14 cellular contexts compared by ENCODE assay signal in the genomic region with DNA sequence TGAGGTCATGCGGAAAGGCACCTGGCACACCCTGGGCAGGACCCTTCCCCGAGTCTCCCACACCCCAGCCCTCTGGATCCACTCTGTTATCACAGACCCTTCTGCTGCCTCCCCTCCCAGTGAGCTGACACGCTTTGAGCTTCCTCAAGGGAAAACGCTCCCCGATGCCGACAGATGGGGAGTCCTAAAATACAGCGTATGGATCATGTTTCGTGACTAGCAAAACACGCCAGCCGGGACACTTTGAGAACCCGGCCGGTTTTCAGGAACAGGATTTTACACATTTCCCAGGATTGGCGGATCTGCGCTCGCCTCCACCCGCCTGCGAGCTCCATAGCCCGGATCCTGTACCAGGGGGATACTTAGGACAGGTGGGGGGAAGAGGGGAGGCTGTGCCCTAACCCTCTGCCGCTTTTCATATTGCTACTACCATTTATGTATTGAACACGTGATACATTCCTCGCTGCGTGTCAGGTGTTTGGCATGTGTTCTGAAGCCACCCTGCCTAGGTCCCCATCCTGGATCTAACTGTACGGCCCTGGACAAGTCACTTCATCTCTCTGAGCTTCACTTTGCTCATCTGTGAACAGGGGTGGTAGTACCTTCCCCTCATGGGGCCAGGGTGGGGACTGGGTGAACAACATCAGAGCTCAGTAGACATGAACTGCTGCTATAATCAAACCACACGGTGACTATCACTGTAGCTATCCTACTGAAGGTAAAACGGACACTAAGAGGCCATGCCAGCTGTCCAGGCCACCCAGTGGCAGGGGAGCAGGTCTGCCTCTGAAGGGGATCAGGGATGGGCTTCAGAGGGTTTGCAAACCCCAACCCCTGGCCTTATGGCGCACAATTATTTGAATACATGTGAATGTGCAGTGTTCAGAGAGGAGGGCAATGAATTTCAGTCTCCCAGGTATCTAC.
DNase-seq lines count a peak whose midpoint lies in the region; ATAC-seq and TF ChIP-seq lines count a peak whose summit lies in the region.
"Had no signal": no experiment of that assay in that cellular context is flagged by ENCODE, and none has a peak within 500 bp of the region (broad histone marks: within the 10 kb centered on the region; RNA-seq: fewer than 3 reads in every experiment).

No MANE protein-coding gene starts in this region.

- no peaks in the 10 kb centered on the region for H3K9me3 Mint-ChIP-seq in activated T-cell treated with anti-CD3 and anti-CD28 coated beads, Interleukin-2, amount 50 U/mL, for 24 hours
- no peaks in the 10 kb centered on the region for H3K9me3 Mint-ChIP-seq in activated T-cell treated with anti-CD3 and anti-CD28 coated beads, Interleukin-2, amount 50 U/mL, for 72 hours
- H3K9me3 Mint-ChIP-seq in stimulated activated effector memory CD8-positive, alpha-beta T cell treated with anti-CD3 and anti-CD28 coated beads, Interleukin-12 subunit alpha, Interleukin-12 subunit beta, amount 100 ng/mL, for 72 hours = no peaks in the 10 kb centered on the region
- H3K9me3 Mint-ChIP-seq: activated CD4-positive, alpha-beta T cell treated with anti-CD3 and anti-CD28 coated beads, Interleukin-2, amount 10 ng/mL, durations not matched to agents 7 days and 5 days had no signal

- H3K4me3 ChIP-seq in iPS-20b (ENCODE audit: low read length) = peak overlapping the region; percentile 28; the same call in 1 of the 2 replicates
- H3K4me3 ChIP-seq: A549 had no signal

- ATAC-seq in activated T-cell treated with anti-CD3 and anti-CD28 coated beads, Interleukin-2, amount 50 U/mL, for 72 hours (replicated peaks in 1 of 2) = no peak
- ATAC-seq in stimulated activated effector memory CD8-positive, alpha-beta T cell treated with anti-CD3 and anti-CD28 coated beads, Interleukin-12 subunit alpha, Interleukin-12 subunit beta, amount 100 ng/mL, for 72 hours = no peak
- ATAC-seq in GM21423 (IDR thresholded peaks at IDR 0.05; ENCODE audit: unreplicated experiment) = no peak
- ATAC-seq: A549 had no signal

- H3K27ac ChIP-seq in VCaP = peak overlapping the region; percentile 92
- peak overlapping the region; percentile 9 for H3K27ac ChIP-seq in iPS-20b (ENCODE audit: low read length)
- H3K27ac ChIP-seq: A549, neutrophil had no signal

- no peak for DNase-seq in activated T-cell treated with anti-CD3 and anti-CD28 coated beads, Interleukin-2, amount 50 U/mL, for 24 hours
- no peak for DNase-seq in activated T-cell treated with anti-CD3 and anti-CD28 coated beads, Interleukin-2, amount 50 U/mL, for 72 hours
- DNase-seq in stimulated activated effector memory CD8-positive, alpha-beta T cell treated with anti-CD3 and anti-CD28 coated beads, Interleukin-12 subunit alpha, Interleukin-12 subunit beta, amount 100 ng/mL, for 72 hours (ENCODE audit: low spot score in 2 of 2) = no peak
- no peak for DNase-seq in activated naive CD4-positive, alpha-beta T cell treated with Interleukin-2 at 50 U/mL for 16 hours
- no peak for DNase-seq in stimulated activated CD4-positive, alpha-beta T cell treated with anti-CD3 and anti-CD28 coated beads, Interleukin-15, amount 100 ng/mL, for 24 hours
- DNase-seq: activated CD4-positive, alpha-beta T cell treated with anti-CD3 and anti-CD28 coated beads, Interleukin-2, amount 10 ng/mL, durations not matched to agents 7 days and 5 days; effector memory CD4-positive, alpha-beta T cell; MM.1S; trophoblast cell had no signal

- peaks cover 12% of the 10 kb centered on the region for H3K36me3 Mint-ChIP-seq in activated T-cell treated with anti-CD3 and anti-CD28 coated beads, Interleukin-2, amount 50 U/mL, for 24 hours (ENCODE audit: low read depth)
- H3K36me3 Mint-ChIP-seq in activated T-cell treated with anti-CD3 and anti-CD28 coated beads, Interleukin-2, amount 50 U/mL, for 72 hours (ENCODE audit: insufficient read depth in 2 of 2) = no peaks in the 10 kb centered on the region
- peaks cover 14% of the 10 kb centered on the region for H3K36me3 Mint-ChIP-seq in stimulated activated effector memory CD8-positive, alpha-beta T cell treated with anti-CD3 and anti-CD28 coated beads, Interleukin-12 subunit alpha, Interleukin-12 subunit beta, amount 100 ng/mL, for 72 hours

- H3K9me3 ChIP-seq in iPS-20b (ENCODE audit: insufficient read depth, low read depth, low read length) = no peaks in the 10 kb centered on the region
- H3K9me3 ChIP-seq: A549, neutrophil had no signal

- TF ChIP-seq CTCF in VCaP (conservative IDR thresholded peaks at IDR 0.05) = no peak

- H3K27ac Mint-ChIP-seq in activated T-cell treated with anti-CD3 and anti-CD28 coated beads, Interleukin-2, amount 50 U/mL, for 24 hours = peak overlapping the region; percentile 35
- H3K27ac Mint-ChIP-seq in activated T-cell treated with anti-CD3 and anti-CD28 coated beads, Interleukin-2, amount 50 U/mL, for 72 hours = no peak overlapping the region
- peak overlapping the region; percentile 77 for H3K27ac Mint-ChIP-seq in stimulated activated effector memory CD8-positive, alpha-beta T cell treated with anti-CD3 and anti-CD28 coated beads, Interleukin-12 subunit alpha, Interleukin-12 subunit beta, amount 100 ng/mL, for 72 hours
- H3K27ac Mint-ChIP-seq: activated CD4-positive, alpha-beta T cell treated with anti-CD3 and anti-CD28 coated beads, Interleukin-2, amount 10 ng/mL, durations not matched to agents 7 days and 5 days had no signal

- no peak overlapping the region for H3K4me3 Mint-ChIP-seq in activated T-cell treated with anti-CD3 and anti-CD28 coated beads, Interleukin-2, amount 50 U/mL, for 24 hours
- H3K4me3 Mint-ChIP-seq in activated T-cell treated with anti-CD3 and anti-CD28 coated beads, Interleukin-2, amount 50 U/mL, for 72 hours = no peak overlapping the region
- no peak overlapping the region for H3K4me3 Mint-ChIP-seq in stimulated activated effector memory CD8-positive, alpha-beta T cell treated with anti-CD3 and anti-CD28 coated beads, Interleukin-12 subunit alpha, Interleukin-12 subunit beta, amount 100 ng/mL, for 72 hours
- H3K4me3 Mint-ChIP-seq: activated CD4-positive, alpha-beta T cell treated with anti-CD3 and anti-CD28 coated beads, Interleukin-2, amount 10 ng/mL, durations not matched to agents 7 days and 5 days had no signal

- peaks cover 33% of the 10 kb centered on the region for H3K4me1 Mint-ChIP-seq in activated T-cell treated with anti-CD3 and anti-CD28 coated beads, Interleukin-2, amount 50 U/mL, for 24 hours (ENCODE audit: low read depth)
- H3K4me1 Mint-ChIP-seq in activated T-cell treated with anti-CD3 and anti-CD28 coated beads, Interleukin-2, amount 50 U/mL, for 72 hours (ENCODE audit: low read depth) = peaks cover 25% of the 10 kb centered on the region
- peaks cover 72% of the 10 kb centered on the region for H3K4me1 Mint-ChIP-seq in stimulated activated effector memory CD8-positive, alpha-beta T cell treated with anti-CD3 and anti-CD28 coated beads, Interleukin-12 subunit alpha, Interleukin-12 subunit beta, amount 100 ng/mL, for 72 hours

- H3K9ac ChIP-seq in iPS-20b (ENCODE audit: low read depth, low read length) = peak overlapping the region; percentile 53; the same call in 1 of the 2 replicates

- H3K4me1 ChIP-seq in iPS-20b (ENCODE audit: insufficient read depth, low read length) = peaks cover 32% of the 10 kb centered on the region; the same call in 1 of the 2 replicates
- H3K4me1 ChIP-seq: A549 had no signal

- H3K27me3 ChIP-seq in iPS-20b (ENCODE audit: insufficient read depth, low read length) = no peaks in the 10 kb centered on the region
- H3K27me3 ChIP-seq: neutrophil had no signal

- H3K36me3 ChIP-seq in iPS-20b (ENCODE audit: insufficient read depth, low read depth, low read length) = peaks cover 23% of the 10 kb centered on the region
- H3K36me3 ChIP-seq: neutrophil had no signal

- no peaks in the 10 kb centered on the region for H3K27me3 Mint-ChIP-seq in activated T-cell treated with anti-CD3 and anti-CD28 coated beads, Interleukin-2, amount 50 U/mL, for 24 hours
- H3K27me3 Mint-ChIP-seq in activated T-cell treated with anti-CD3 and anti-CD28 coated beads, Interleukin-2, amount 50 U/mL, for 72 hours (ENCODE audit: low read depth) = no peaks in the 10 kb centered on the region
- H3K27me3 Mint-ChIP-seq: activated CD4-positive, alpha-beta T cell treated with anti-CD3 and anti-CD28 coated beads, Interleukin-2, amount 10 ng/mL, durations not matched to agents 7 days and 5 days had no signal
